ENCODE assay signal across 2 cellular contexts in genomic region chr20:37385659-37386504, GRCh38.
TF ChIP-seq lines count a peak whose summit lies in the region.

No MANE protein-coding gene starts in this region.

TF ChIP-seq in HEK293, 187 proteins besides CTCF, POLR2A, EP300 and RAD21 (continued from another document and continues in another):
- TF ChIP-seq ZNF518A (tag by site-specific recombination; conservative IDR thresholded peaks at IDR 0.05; ENCODE audit: low read depth) (no peak), ZNF544 (tag by site-specific recombination; IDR thresholded peaks at IDR 0.05) (no peak), ZNF76 (tag by site-specific recombination; IDR thresholded peaks at IDR 0.05; ENCODE audit: borderline replicate concordance, low read depth) (no peak), ZBTB21 (tag by site-specific recombination; IDR thresholded peaks at IDR 0.05) (no peak), ZNF362 (tag by site-specific recombination; IDR thresholded peaks at IDR 0.05) (no peak), TSHZ1 (tag by site-specific recombination; IDR thresholded peaks at IDR 0.05; ENCODE audit: borderline replicate concordance) (no peak), KLF1 (tag by site-specific recombination; IDR thresholded peaks at IDR 0.05) (peak; percentile 40; the same call in 1 of the 2 replicates), ZSCAN18 (tag by site-specific recombination; IDR thresholded peaks at IDR 0.05) (no peak), SP7 (tag by site-specific recombination; IDR thresholded peaks at IDR 0.05) (no peak)

TF ChIP-seq in WTC11, 78 proteins besides CTCF, POLR2A, EP300 and RAD21 (continued from another document):
- TF ChIP-seq MXD4 (CRISPR knock-in tag; IDR thresholded peaks at IDR 0.05; ENCODE audit: borderline replicate concordance) = no peak
